8 cellular contexts compared by ENCODE assay signal in genomic region chr3:184354121-184354728, GRCh38. TPM values are rescaled to one million over a fixed set of nuclear protein-coding genes. Genes with fewer than 3 reads are reported as not detected.
DNase-seq lines count a peak whose midpoint lies in the region; ATAC-seq, FAIRE-seq and TF ChIP-seq lines count a peak whose summit lies in the region.

No MANE protein-coding gene starts in this region.

- TF ChIP-seq POLR2A in GM12892 (IDR thresholded peaks at IDR 0.05; ENCODE audit: low read depth, low read length), result no peak

- no peak overlapping the region for H3K27ac Mint-ChIP-seq in activated naive CD8-positive, alpha-beta T cell treated with anti-CD3 and anti-CD28 coated beads for 36 hours

- peaks cover 26% of the 10 kb centered on the region for H3K36me3 ChIP-seq in RWPE2 (ENCODE audit: low read depth)

- FAIRE-seq in GM12892 (lab: Jason Lieb, UNC), result peak; percentile 65

- no peaks in the 10 kb centered on the region for H3K4me1 ChIP-seq in RWPE2 (ENCODE audit: insufficient read depth, poor library complexity, severe bottlenecking)

- no peaks in the 10 kb centered on the region for H3K27me3 Mint-ChIP-seq in activated naive CD8-positive, alpha-beta T cell treated with anti-CD3 and anti-CD28 coated beads for 36 hours

- H3K36me3 Mint-ChIP-seq in activated naive CD8-positive, alpha-beta T cell treated with anti-CD3 and anti-CD28 coated beads for 36 hours, result peaks cover 5% of the 10 kb centered on the region

- DNase-seq in 8988T, result peak; percentile 86
- DNase-seq in GM12892 (ENCODE audit: insufficient read length), result peak; percentile 69
- peak; percentile 48 for DNase-seq in RWPE2 (ENCODE audit: low spot score)
- DNase-seq in activated naive CD8-positive, alpha-beta T cell treated with anti-CD3 and anti-CD28 coated beads for 36 hours, result peak; percentile 45
- peak in 26 of 51 donors; percentile 5 to 68 (median 30) for DNase-seq in hypothalamus (lab: John Stamatoyannopoulos, UW)
- peak; percentile 77 to 78 for DNase-seq in stimulated activated CD4-positive, alpha-beta T cell treated with anti-CD3 and anti-CD28 coated beads, Interleukin-2, amount 100 ng/mL, for 24 hours

- H3K4me3 Mint-ChIP-seq in activated naive CD8-positive, alpha-beta T cell treated with anti-CD3 and anti-CD28 coated beads for 36 hours, result no peak overlapping the region

- no peak overlapping the region for H3K27ac ChIP-seq in RWPE2 (ENCODE audit: poor library complexity, severe bottlenecking)

- no peaks in the 10 kb centered on the region for H3K9me3 ChIP-seq in RWPE2 (ENCODE audit: severe bottlenecking)

- no peaks in the 10 kb centered on the region for H3K9me3 Mint-ChIP-seq in activated naive CD8-positive, alpha-beta T cell treated with anti-CD3 and anti-CD28 coated beads for 36 hours

- 0 out of 3 replicates have a peak, but pooled peaks have one; percentile 35 for ATAC-seq in RWPE2 (ENCODE audit: low read depth)
- no peak for ATAC-seq in GM18867 (IDR thresholded peaks at IDR 0.05; ENCODE audit: unreplicated experiment)
- no peak for ATAC-seq in GM21619 (IDR thresholded peaks at IDR 0.05; ENCODE audit: unreplicated experiment)

- H3K27me3 ChIP-seq in RWPE2 (ENCODE audit: insufficient read depth, poor library complexity, severe bottlenecking), result no peaks in the 10 kb centered on the region

- no peak overlapping the region for H3K4me3 ChIP-seq in RWPE2 (ENCODE audit: severe bottlenecking)

- H3K4me1 Mint-ChIP-seq in activated naive CD8-positive, alpha-beta T cell treated with anti-CD3 and anti-CD28 coated beads for 36 hours, result no peaks in the 10 kb centered on the region

- TF ChIP-seq CTCF in RWPE2 (IDR thresholded peaks at IDR 0.05; ENCODE audit: poor library complexity, severe bottlenecking), result peak; percentile 62

RNA-seq across cellular contexts. Expression of gene CLCN2, which starts 7.2 kb away (rescaled TPM):
- polyA plus RNA-seq in GM12892 (2012; ENCODE audit: missing spikeins), result 1.2 TPM
- total RNA-seq in activated naive CD8-positive, alpha-beta T cell treated with anti-CD3 and anti-CD28 coated beads for 36 hours, result 1 to 10 TPM; 5.0 to 6.8 TPM

RNA-seq across cellular contexts. Expression of gene POLR2H, which starts 7.3 kb away (rescaled TPM):
- 138 TPM for polyA plus RNA-seq in GM12892 (2012; ENCODE audit: missing spikeins)
- 100 to 1,000 TPM; 175 to 177 TPM for total RNA-seq in activated naive CD8-positive, alpha-beta T cell treated with anti-CD3 and anti-CD28 coated beads for 36 hours

RNA-seq across cellular contexts. Expression of gene FAM131A, which starts 16.8 kb away (rescaled TPM):
- 1.6 TPM for polyA plus RNA-seq in GM12892 (2012; ENCODE audit: missing spikeins)
- total RNA-seq in activated naive CD8-positive, alpha-beta T cell treated with anti-CD3 and anti-CD28 coated beads for 36 hours, result 1 to 10 TPM; 2.1 to 3.4 TPM

RNA-seq across cellular contexts. Expression of gene THPO, which starts 23.8 kb away (rescaled TPM):
- not detected for polyA plus RNA-seq in GM12892 (2012; ENCODE audit: missing spikeins)
- not detected for total RNA-seq in activated naive CD8-positive, alpha-beta T cell treated with anti-CD3 and anti-CD28 coated beads for 36 hours

RNA-seq across cellular contexts. Expression of gene CHRD, which starts 25.6 kb away (rescaled TPM):
- polyA plus RNA-seq in GM12892 (2012; ENCODE audit: missing spikeins), result not detected
- total RNA-seq in activated naive CD8-positive, alpha-beta T cell treated with anti-CD3 and anti-CD28 coated beads for 36 hours, result not detected

Comparison
In these comparisons a context has a peak if more than half of its experiments do, and no peak if none do; other contexts are left out.
1. DNase-seq: peak in every context shown above with its lines; median percentile 86 in 8988T; 78 in stimulated activated CD4-positive, alpha-beta T cell treated with anti-CD3 and anti-CD28 coated beads, Interleukin-2, amount 100 ng/mL, for 24 hours; 69 in GM12892; 48 in RWPE2; 45 in activated naive CD8-positive, alpha-beta T cell treated with anti-CD3 and anti-CD28 coated beads for 36 hours; 30 in hypothalamus.